ENCODE assay signal across 22 cellular contexts in genomic region chr3:9838856-9839255, GRCh38. TPM values are rescaled to one million over a fixed set of nuclear protein-coding genes. Genes with fewer than 3 reads are reported as not detected.
"Had no signal": no experiment of that assay in that cellular context is flagged by ENCODE, and none has a peak within 500 bp of the region (broad histone marks: within the 10 kb centered on the region; RNA-seq: fewer than 3 reads in every experiment).

No MANE protein-coding gene starts in this region.

- H3K27me3 ChIP-seq: esophagus squamous epithelium, gastroesophageal sphincter, left lung, right atrium auricular region, suprapubic skin, thyroid gland, upper lobe of left lung, uterus had no signal

- FAIRE-seq: colon, keratinocyte, small intestine had no signal

- H3K4me3 ChIP-seq: esophagus squamous epithelium, gastroesophageal sphincter, left lung, lower lobe of right lung, right atrium auricular region, suprapubic skin, thyroid gland, upper lobe of left lung, uterus had no signal

- H3K36me3 ChIP-seq: uterus had no signal

- DNase-seq: effector memory CD8-positive, alpha-beta T cell; esophagus squamous epithelium; foreskin fibroblast; glutamatergic neuron; immature natural killer cell; left lung; lower lobe of right lung; small intestine; stimulated activated CD4-positive, alpha-beta T cell treated with anti-CD3 and anti-CD28 coated beads, Interleukin-12 subunit alpha, Interleukin-12 subunit beta, amount 100 ng/mL, for 4 hours; stimulated activated naive CD4-positive, alpha-beta T cell treated with Interleukin-2 at 50 U/mL for 16 hours; thyroid gland; upper lobe of left lung; uterus had no signal

- ATAC-seq: effector memory CD8-positive, alpha-beta T cell; gastroesophageal sphincter had no signal

- H3K9me3 ChIP-seq: esophagus squamous epithelium, gastroesophageal sphincter, left lung, lower lobe of right lung, right atrium auricular region, suprapubic skin, thyroid gland, upper lobe of left lung, uterus had no signal

- H3K27ac ChIP-seq: esophagus squamous epithelium, gastroesophageal sphincter, left lung, lower lobe of right lung, right atrium auricular region, suprapubic skin, thyroid gland, upper lobe of left lung, uterus had no signal

RNA-seq across cellular contexts. Expression of gene CIDEC, which starts 41.2 kb away (rescaled TPM):
- total RNA-seq: epithelial cell of proximal tubule, esophagus squamous epithelium, left lung, lower lobe of right lung, mesothelial cell of epicardium, myocyte, osteoblast, upper lobe of left lung had no signal
- polyA plus RNA-seq: immature natural killer cell, keratinocyte had no signal
